In the genomic region with DNA sequence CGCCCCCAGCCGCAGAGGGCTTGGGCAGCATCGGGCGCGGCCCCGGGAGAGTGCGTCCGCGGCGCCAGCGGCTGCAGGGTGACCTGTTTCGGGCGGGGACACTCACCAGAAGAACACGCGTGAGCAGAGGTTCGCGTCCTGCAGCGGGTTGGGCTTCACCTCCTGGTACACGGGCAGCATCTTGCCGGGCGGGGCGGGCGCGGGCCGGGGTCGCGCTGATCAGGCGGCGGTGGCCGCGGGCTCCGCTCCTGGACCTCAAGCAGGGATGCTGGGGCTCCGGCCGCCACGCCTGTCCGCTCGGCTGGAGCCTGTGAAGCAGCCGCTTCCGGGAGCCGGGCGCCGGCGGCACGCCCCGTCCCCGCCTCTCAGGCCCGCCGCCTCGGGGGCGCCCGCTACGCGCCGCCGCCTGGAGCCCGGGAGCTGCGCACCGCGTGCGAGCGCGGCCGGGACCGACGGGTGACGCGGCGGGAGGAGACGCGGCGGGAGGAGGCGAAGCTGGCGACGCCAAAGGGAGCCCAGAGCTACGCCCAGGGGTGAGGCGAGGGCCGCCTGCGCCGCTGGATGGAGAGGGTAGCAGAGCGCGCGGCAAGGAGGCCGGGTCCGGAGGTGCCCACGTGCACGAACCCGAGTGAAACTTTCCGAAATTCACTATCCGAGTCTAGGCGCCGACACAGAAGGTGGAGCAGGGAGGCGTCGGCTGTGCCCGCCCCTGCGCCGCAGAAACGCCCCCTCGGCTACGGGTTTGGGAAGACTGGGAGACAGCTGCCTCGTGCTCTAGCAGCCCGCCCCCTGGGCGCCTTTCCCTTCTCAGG, we compare ENCODE assay signal across 1 cellular context.
A peak's percentile ranks its signal among the peaks of the same experiment; 100 is the strongest.
TF ChIP-seq lines count a peak whose summit lies in the region.

TSS of gene ABCC4 (minus strand) at position 317 of the 812 bp plus-strand sequence. CDS start at position 180, 137 bp downstream.

TF ChIP-seq in GM12878, 131 proteins besides CTCF, POLR2A, EP300 and RAD21 (continued from another document and continues in another):
- TF ChIP-seq ZBTB4 (CRISPR knock-in tag; IDR thresholded peaks at IDR 0.05) (no peak), MEF2A (IDR thresholded peaks at IDR 0.05; ENCODE audit: insufficient read depth, low read depth, low read length) (no peak), SRF (IDR thresholded peaks at IDR 0.05; ENCODE audit: low read depth in 2 of 2, low read length in 2 of 2) (0 out of 4 replicates have a peak, but pooled peaks of 1 of the 2 experiments have one; percentile 19), ZNF384 (IDR thresholded peaks at IDR 0.05; ENCODE audit: borderline replicate concordance, low read depth, low read length) (no peak), CHD1 (IDR thresholded peaks at IDR 0.05; ENCODE audit: low read depth, low read length) (no peak), CBX3 (IDR thresholded peaks at IDR 0.05; ENCODE audit: borderline replicate concordance, low read depth) (no peak), SMC3 (IDR thresholded peaks at IDR 0.05; ENCODE audit: borderline replicate concordance, low read length) (no peak), USF1 (IDR thresholded peaks at IDR 0.05; ENCODE audit: borderline replicate concordance, extremely low read length, insufficient read depth, low read depth, low read length) (no peak), ZNF24 (IDR thresholded peaks at IDR 0.05) (no peak), NBN (IDR thresholded peaks at IDR 0.05) (no peak), PML (IDR thresholded peaks at IDR 0.05; ENCODE audit: low read length) (no peak), IRF5 (IDR thresholded peaks at IDR 0.05; ENCODE audit: borderline replicate concordance) (no peak), RELB (IDR thresholded peaks at IDR 0.05; ENCODE audit: low read depth) (no peak), ZNF687 (IDR thresholded peaks at IDR 0.05) (peak; percentile 96), KAT2A (conservative IDR thresholded peaks at IDR 0.05; ENCODE audit: control insufficient read depth, low read depth, low read length) (no peak), TCF7 (IDR thresholded peaks at IDR 0.05; ENCODE audit: borderline replicate concordance) (no peak), RAD51 (IDR thresholded peaks at IDR 0.05) (no peak), ASH2L (IDR thresholded peaks at IDR 0.05; ENCODE audit: borderline replicate concordance, low read depth) (no peak), SUPT20H (IDR thresholded peaks at IDR 0.05; ENCODE audit: borderline replicate concordance, control insufficient read depth, low read depth, low read length) (no peak), STAT1 (conservative IDR thresholded peaks at IDR 0.05) (no peak), HSF1 (IDR thresholded peaks at IDR 0.05; ENCODE audit: low read depth, low read length) (no peak)
- TF ChIP-seq, protein P1, sequence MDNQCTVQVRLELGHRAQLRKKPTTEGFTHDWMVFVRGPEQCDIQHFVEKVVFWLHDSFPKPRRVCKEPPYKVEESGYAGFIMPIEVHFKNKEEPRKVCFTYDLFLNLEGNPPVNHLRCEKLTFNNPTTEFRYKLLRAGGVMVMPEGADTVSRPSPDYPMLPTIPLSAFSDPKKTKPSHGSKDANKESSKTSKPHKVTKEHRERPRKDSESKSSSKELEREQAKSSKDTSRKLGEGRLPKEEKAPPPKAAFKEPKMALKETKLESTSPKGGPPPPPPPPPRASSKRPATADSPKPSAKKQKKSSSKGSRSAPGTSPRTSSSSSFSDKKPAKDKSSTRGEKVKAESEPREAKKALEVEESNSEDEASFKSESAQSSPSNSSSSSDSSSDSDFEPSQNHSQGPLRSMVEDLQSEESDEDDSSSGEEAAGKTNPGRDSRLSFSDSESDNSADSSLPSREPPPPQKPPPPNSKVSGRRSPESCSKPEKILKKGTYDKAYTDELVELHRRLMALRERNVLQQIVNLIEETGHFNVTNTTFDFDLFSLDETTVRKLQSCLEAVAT (IDR thresholded peaks at IDR 0.05) = no peak
- TF ChIP-seq, protein P2, sequence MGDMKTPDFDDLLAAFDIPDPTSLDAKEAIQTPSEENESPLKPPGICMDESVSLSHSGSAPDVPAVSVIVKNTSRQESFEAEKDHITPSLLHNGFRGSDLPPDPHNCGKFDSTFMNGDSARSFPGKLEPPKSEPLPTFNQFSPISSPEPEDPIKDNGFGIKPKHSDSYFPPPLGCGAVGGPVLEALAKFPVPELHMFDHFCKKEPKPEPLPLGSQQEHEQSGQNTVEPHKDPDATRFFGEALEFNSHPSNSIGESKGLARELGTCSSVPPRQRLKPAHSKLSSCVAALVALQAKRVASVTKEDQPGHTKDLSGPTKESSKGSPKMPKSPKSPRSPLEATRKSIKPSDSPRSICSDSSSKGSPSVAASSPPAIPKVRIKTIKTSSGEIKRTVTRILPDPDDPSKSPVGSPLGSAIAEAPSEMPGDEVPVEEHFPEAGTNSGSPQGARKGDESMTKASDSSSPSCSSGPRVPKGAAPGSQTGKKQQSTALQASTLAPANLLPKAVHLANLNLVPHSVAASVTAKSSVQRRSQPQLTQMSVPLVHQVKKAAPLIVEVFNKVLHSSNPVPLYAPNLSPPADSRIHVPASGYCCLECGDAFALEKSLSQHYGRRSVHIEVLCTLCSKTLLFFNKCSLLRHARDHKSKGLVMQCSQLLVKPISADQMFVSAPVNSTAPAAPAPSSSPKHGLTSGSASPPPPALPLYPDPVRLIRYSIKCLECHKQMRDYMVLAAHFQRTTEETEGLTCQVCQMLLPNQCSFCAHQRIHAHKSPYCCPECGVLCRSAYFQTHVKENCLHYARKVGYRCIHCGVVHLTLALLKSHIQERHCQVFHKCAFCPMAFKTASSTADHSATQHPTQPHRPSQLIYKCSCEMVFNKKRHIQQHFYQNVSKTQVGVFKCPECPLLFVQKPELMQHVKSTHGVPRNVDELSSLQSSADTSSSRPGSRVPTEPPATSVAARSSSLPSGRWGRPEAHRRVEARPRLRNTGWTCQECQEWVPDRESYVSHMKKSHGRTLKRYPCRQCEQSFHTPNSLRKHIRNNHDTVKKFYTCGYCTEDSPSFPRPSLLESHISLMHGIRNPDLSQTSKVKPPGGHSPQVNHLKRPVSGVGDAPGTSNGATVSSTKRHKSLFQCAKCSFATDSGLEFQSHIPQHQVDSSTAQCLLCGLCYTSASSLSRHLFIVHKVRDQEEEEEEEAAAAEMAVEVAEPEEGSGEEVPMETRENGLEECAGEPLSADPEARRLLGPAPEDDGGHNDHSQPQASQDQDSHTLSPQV (IDR thresholded peaks at IDR 0.05) = no peak
- TF ChIP-seq, protein P3, sequence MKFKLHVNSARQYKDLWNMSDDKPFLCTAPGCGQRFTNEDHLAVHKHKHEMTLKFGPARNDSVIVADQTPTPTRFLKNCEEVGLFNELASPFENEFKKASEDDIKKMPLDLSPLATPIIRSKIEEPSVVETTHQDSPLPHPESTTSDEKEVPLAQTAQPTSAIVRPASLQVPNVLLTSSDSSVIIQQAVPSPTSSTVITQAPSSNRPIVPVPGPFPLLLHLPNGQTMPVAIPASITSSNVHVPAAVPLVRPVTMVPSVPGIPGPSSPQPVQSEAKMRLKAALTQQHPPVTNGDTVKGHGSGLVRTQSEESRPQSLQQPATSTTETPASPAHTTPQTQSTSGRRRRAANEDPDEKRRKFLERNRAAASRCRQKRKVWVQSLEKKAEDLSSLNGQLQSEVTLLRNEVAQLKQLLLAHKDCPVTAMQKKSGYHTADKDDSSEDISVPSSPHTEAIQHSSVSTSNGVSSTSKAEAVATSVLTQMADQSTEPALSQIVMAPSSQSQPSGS (IDR thresholded peaks at IDR 0.05; ENCODE audit: low read length) = no peak
- TF ChIP-seq, protein P4, sequence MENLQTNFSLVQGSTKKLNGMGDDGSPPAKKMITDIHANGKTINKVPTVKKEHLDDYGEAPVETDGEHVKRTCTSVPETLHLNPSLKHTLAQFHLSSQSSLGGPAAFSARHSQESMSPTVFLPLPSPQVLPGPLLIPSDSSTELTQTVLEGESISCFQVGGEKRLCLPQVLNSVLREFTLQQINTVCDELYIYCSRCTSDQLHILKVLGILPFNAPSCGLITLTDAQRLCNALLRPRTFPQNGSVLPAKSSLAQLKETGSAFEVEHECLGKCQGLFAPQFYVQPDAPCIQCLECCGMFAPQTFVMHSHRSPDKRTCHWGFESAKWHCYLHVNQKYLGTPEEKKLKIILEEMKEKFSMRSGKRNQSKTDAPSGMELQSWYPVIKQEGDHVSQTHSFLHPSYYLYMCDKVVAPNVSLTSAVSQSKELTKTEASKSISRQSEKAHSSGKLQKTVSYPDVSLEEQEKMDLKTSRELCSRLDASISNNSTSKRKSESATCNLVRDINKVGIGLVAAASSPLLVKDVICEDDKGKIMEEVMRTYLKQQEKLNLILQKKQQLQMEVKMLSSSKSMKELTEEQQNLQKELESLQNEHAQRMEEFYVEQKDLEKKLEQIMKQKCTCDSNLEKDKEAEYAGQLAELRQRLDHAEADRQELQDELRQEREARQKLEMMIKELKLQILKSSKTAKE (IDR thresholded peaks at IDR 0.05; ENCODE audit: low read depth, poor library complexity, severe bottlenecking) = no peak
